14 cellular contexts compared by ENCODE assay signal in the genomic region with DNA sequence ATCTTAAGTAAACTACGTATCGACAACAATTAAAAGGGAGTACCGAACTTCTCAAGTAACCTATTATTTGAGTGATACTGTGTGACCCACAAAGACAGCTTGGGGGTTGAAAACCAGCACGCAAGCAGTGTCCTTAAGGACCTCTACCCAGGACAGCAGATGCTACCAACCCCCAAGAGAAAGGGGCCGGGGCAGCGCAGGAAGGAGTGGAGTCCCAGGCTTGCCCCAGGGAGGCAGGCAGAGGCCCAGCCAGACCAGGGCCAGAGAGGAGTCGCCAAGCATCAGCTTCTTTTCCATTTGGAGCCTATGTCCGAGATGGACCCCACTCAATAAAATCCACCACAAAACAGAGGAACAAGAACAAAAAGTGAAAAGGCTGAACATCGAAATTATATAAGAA. TPM values are rescaled to one million over a fixed set of nuclear protein-coding genes. Genes with fewer than 3 reads are reported as not detected.
A peak's percentile ranks its signal among the peaks of the same experiment; 100 is the strongest.
DNase-seq lines count a peak whose midpoint lies in the region; ATAC-seq and TF ChIP-seq lines count a peak whose summit lies in the region.
"Had no signal": no experiment of that assay in that cellular context is flagged by ENCODE, and none has a peak within 500 bp of the region (broad histone marks: within the 10 kb centered on the region; RNA-seq: fewer than 3 reads in every experiment).

No MANE protein-coding gene starts in this region.

- TF ChIP-seq CTCF in cardiac muscle cell (IDR thresholded peaks at IDR 0.05; ENCODE audit: low read depth, low read length) (no peak), mammary epithelial cell (conservative IDR thresholded peaks at IDR 0.05 in 1 of 2, IDR thresholded peaks at IDR 0.05 in 1 of 2; ENCODE audit: extremely low read depth in 1 of 2, insufficient read depth in 1 of 2, low read depth in 1 of 2, low read length in 2 of 2) (no peak)

- dilution Hi-C loops in mammary epithelial cell (cut with HindIII; ENCODE audit: low sequenced_read_pairs): no loop called here

- no peaks in the 10 kb centered on the region for H3K27me3 ChIP-seq in cardiac muscle cell
- H3K27me3 ChIP-seq in mammary epithelial cell (ENCODE audit: insufficient read depth, low read length): no peaks in the 10 kb centered on the region
- H3K27me3 ChIP-seq in iPS-18a (ENCODE audit: control insufficient read depth, insufficient read depth, low read length): no peaks in the 10 kb centered on the region
- H3K27me3 ChIP-seq in subcutaneous abdominal adipose tissue (ENCODE audit: control insufficient read depth in 5 of 5, insufficient read depth in 4 of 5, low read length in 5 of 5): no peaks in the 10 kb centered on the region
- H3K27me3 ChIP-seq: vagina had no signal

- intact Hi-C loops in cardiac septum (cut with DNase I): no loop called here
- intact Hi-C loops in mammary epithelial cell (cut with micrococcal nuclease): no loop called here

- H3K36me3 ChIP-seq in cardiac muscle cell (peaks cover 24% of the 10 kb centered on the region), mammary epithelial cell (ENCODE audit: insufficient read depth, low read length) (peaks cover 9% of the 10 kb centered on the region), iPS-18a (ENCODE audit: control insufficient read depth, low read depth, low read length) (peaks cover 39% of the 10 kb centered on the region), subcutaneous abdominal adipose tissue (ENCODE audit: control insufficient read depth in 5 of 5, insufficient read depth in 5 of 5, low read length in 5 of 5) (peaks cover 3 to 39% (median 37%) of the 10 kb centered on the region in 5 donors)

- no peak overlapping the region for H3K4me2 ChIP-seq in mammary epithelial cell (ENCODE audit: insufficient read depth, low read depth, low read length)
- H3K4me2 ChIP-seq: PC-9 had no signal

- DNase-seq in cardiac muscle cell (ENCODE audit: low read depth in 1 of 2, low spot score in 1 of 2) (no peak), cardiac septum (ENCODE audit: low spot score) (no peak), mammary epithelial cell (no peak), NCI-H1048 (lab: John Stamatoyannopoulos, UW) (no peak), epidermal melanocyte (ENCODE audit: insufficient read length, low spot score) (no peak)
- DNase-seq: activated CD4-positive, alpha-beta memory T cell treated with anti-CD3 and anti-CD28 coated beads for 36 hours; activated T-cell treated with anti-CD3 and anti-CD28 coated beads, Interleukin-2, amount 50 U/mL, for 72 hours; NCI-H2107; PC-9 had no signal

- in situ Hi-C loops in mammary epithelial cell (cut with MboI; ENCODE audit: low sequenced_read_pairs in 2 of 2): no loop called here

- ATAC-seq in HG02981 (IDR thresholded peaks at IDR 0.05; ENCODE audit: unreplicated experiment): no peak
- ATAC-seq: activated T-cell treated with anti-CD3 and anti-CD28 coated beads, Interleukin-2, amount 50 U/mL, for 72 hours had no signal

- H3K4me1 ChIP-seq in cardiac muscle cell (ENCODE audit: low read depth) (peaks cover 20% of the 10 kb centered on the region), mammary epithelial cell (ENCODE audit: insufficient read depth, low read length) (peaks cover 26% of the 10 kb centered on the region), iPS-18a (ENCODE audit: control insufficient read depth, low read depth, low read length) (peaks cover 38% of the 10 kb centered on the region), subcutaneous abdominal adipose tissue (ENCODE audit: control insufficient read depth in 5 of 5, insufficient read depth in 5 of 5, low read length in 5 of 5) (peaks cover 4 to 54% (median 54%) of the 10 kb centered on the region in 5 donors)

- H2AFZ ChIP-seq in mammary epithelial cell (ENCODE audit: low read depth, low read length): no peak overlapping the region
- H2AFZ ChIP-seq: PC-9 had no signal

- peaks cover 36% of the 10 kb centered on the region for H4K20me1 ChIP-seq in mammary epithelial cell (ENCODE audit: insufficient read depth, low read length)

- H3K4me3 ChIP-seq in cardiac muscle cell (no peak overlapping the region), mammary epithelial cell (replicated peaks in 1 of 3; ENCODE audit: insufficient read depth in 1 of 3, low read depth in 2 of 3, low read length in 3 of 3) (no peak overlapping the region), iPS-18a (ENCODE audit: low read length) (no peak overlapping the region), subcutaneous abdominal adipose tissue (ENCODE audit: low read depth in 1 of 5, low read length in 5 of 5) (no peak overlapping the region)
- H3K4me3 ChIP-seq: PC-9, prostate gland, vagina had no signal

- 83% methylated on average over 9 of the region's 9 CpGs for WGBS in mammary epithelial cell (ENCODE audit: low coverage, missing lambda C conversion rate)

- no peaks in the 10 kb centered on the region for H3K9me3 ChIP-seq in cardiac muscle cell (ENCODE audit: low read depth)
- H3K9me3 ChIP-seq in mammary epithelial cell (replicated peaks; ENCODE audit: insufficient read depth, low read length): no peaks in the 10 kb centered on the region
- H3K9me3 ChIP-seq in iPS-18a (ENCODE audit: control insufficient read depth, low read depth, low read length): no peaks in the 10 kb centered on the region
- no peaks in the 10 kb centered on the region for H3K9me3 ChIP-seq in subcutaneous abdominal adipose tissue (ENCODE audit: control insufficient read depth in 5 of 5, low read length in 5 of 5)
- H3K9me3 ChIP-seq: prostate gland, vagina had no signal

- H3K27ac ChIP-seq in cardiac muscle cell: peak overlapping the region; percentile 49
- peak overlapping the region; percentile 50 for H3K27ac ChIP-seq in mammary epithelial cell (ENCODE audit: insufficient read depth, low read depth, low read length)
- peak overlapping the region; percentile 25 for H3K27ac ChIP-seq in iPS-18a (ENCODE audit: low read length)
- H3K27ac ChIP-seq in subcutaneous abdominal adipose tissue (ENCODE audit: low read depth, low read length): no peak overlapping the region
- H3K27ac ChIP-seq: PC-9, prostate gland, vagina had no signal

- BruUV-seq in mammary epithelial cell (replicated peaks; lab: Mats Ljungman, UMichigan): no TSS peak

- CTCF ChIA-PET in mammary epithelial cell (lab: Charles Lee; ENCODE audit: low non-redundant PET): no interaction called here

- H3K9ac ChIP-seq in mammary epithelial cell (ENCODE audit: insufficient read depth, low read length): peak overlapping the region; percentile 36
- peak overlapping the region; percentile 54 for H3K9ac ChIP-seq in iPS-18a (ENCODE audit: low read length)
- H3K9ac ChIP-seq in subcutaneous abdominal adipose tissue (ENCODE audit: low read length in 5 of 5): peak overlapping the region in 3 of 5 donors; percentile 22 to 54 (median 31)

- H3K79me2 ChIP-seq in mammary epithelial cell (ENCODE audit: insufficient read depth, low read length): peaks cover 99% of the 10 kb centered on the region

RNA-seq across cellular contexts. Expression of a gene that starts 11.9 kb away (rescaled TPM):
- total RNA-seq in cardiac muscle cell (39.4 and 69.2 TPM in 2 replicates), cardiac septum (38.9 TPM), mammary epithelial cell (10 to 100 TPM; 38.7 to 53.2 TPM)
- polyA plus RNA-seq in cardiac muscle cell (28.3 and 42.5 TPM in 2 replicates), mammary epithelial cell (13.6 TPM)
- 31.4 TPM for polyA minus RNA-seq in mammary epithelial cell

RNA-seq across cellular contexts. Expression of a gene that starts 23.5 kb away (rescaled TPM):
- 42.1 and 49.5 TPM in 2 replicates for total RNA-seq in cardiac muscle cell
- 24.5 and 34.0 TPM in 2 replicates for polyA plus RNA-seq in cardiac muscle cell
- 16.4 TPM for total RNA-seq in cardiac septum
- total RNA-seq in mammary epithelial cell: 10 to 100 TPM; 34.5 to 43.2 TPM
- polyA plus RNA-seq in mammary epithelial cell: 29.7 TPM
- 47.5 TPM for polyA minus RNA-seq in mammary epithelial cell

RNA-seq across cellular contexts. Expression of a gene that starts 38.1 kb away (rescaled TPM):
- total RNA-seq in cardiac muscle cell: 2.5 and 3.2 TPM in 2 replicates
- polyA plus RNA-seq in cardiac muscle cell: 1.8 and 4.1 TPM in 2 replicates
- total RNA-seq in cardiac septum: 1.7 TPM
- total RNA-seq in mammary epithelial cell: under 1 TPM; 0.33 to 0.67 TPM
- 0.09 TPM for polyA plus RNA-seq in mammary epithelial cell
- polyA minus RNA-seq in mammary epithelial cell: not detected

RNA-seq across cellular contexts. Expression of a gene that starts 52.8 kb away (rescaled TPM):
- total RNA-seq in cardiac muscle cell (5.4 and 6.6 TPM in 2 replicates), cardiac septum (7.8 TPM), mammary epithelial cell (10 to 100 TPM in 1 of 2 donors, 1 to 10 TPM in 1; 8.1 to 11.7 TPM)
- polyA plus RNA-seq in cardiac muscle cell (8.1 and 8.4 TPM in 2 replicates), mammary epithelial cell (6.5 TPM)
- polyA minus RNA-seq in mammary epithelial cell: 1.9 TPM
